In genomic region chr1:156104861-156105546, GRCh38 we compare ENCODE assay signal across 9 cellular contexts. TPM values are rescaled to one million over a fixed set of nuclear protein-coding genes. Genes with fewer than 3 reads are reported as not detected.
DNase-seq lines count a peak whose midpoint lies in the region; TF ChIP-seq lines count a peak whose summit lies in the region.
"Had no signal": no experiment of that assay in that cellular context is flagged by ENCODE, and none has a peak within 500 bp of the region (broad histone marks: within the 10 kb centered on the region; RNA-seq: fewer than 3 reads in every experiment).

No MANE protein-coding gene starts in this region.

- no peak for DNase-seq in endothelial cell (ENCODE audit: low spot score)
- no peak for DNase-seq in neural crest cell (ENCODE audit: low read depth, low spot score)
- DNase-seq in KBM-7, result no peak
- no peak for DNase-seq in AML-193 (lab: John Stamatoyannopoulos, UW)
- DNase-seq in activated CD4-positive, CD25-positive, alpha-beta regulatory T cell (lab: John Stamatoyannopoulos, UW), result no peak
- no peak for DNase-seq in NCI-H748 (lab: John Stamatoyannopoulos, UW; ENCODE audit: unreplicated experiment)
- DNase-seq: activated naive CD8-positive, alpha-beta T cell treated with anti-CD3 and anti-CD28 coated beads, Interleukin-2, amount 10 ng/mL, durations not matched to agents 7 days and 5 days had no signal

- H4K20me1 ChIP-seq in BLaER1, result peaks cover 12% of the 10 kb centered on the region
- no peaks in the 10 kb centered on the region for H4K20me1 ChIP-seq in OCI-LY1 (ENCODE audit: insufficient read depth, low read length)

- H3K4me3 ChIP-seq in BLaER1, result peak overlapping the region; percentile 66; the same call in 1 of the 2 replicates
- peak overlapping the region; percentile 57 for H3K4me3 ChIP-seq in OCI-LY1 (ENCODE audit: low read depth, low read length, poor library complexity, severe bottlenecking)

- no peaks in the 10 kb centered on the region for H3K79me2 ChIP-seq in OCI-LY1 (ENCODE audit: insufficient read depth, low read length)

- TF ChIP-seq CTCF in OCI-LY1 (IDR thresholded peaks at IDR 0.05; ENCODE audit: low read length) (no peak), endothelial cell (IDR thresholded peaks at IDR 0.05; ENCODE audit: unreplicated experiment) (no peak), neural crest cell (conservative IDR thresholded peaks at IDR 0.05) (no peak)

- peaks cover 54% of the 10 kb centered on the region for H3K4me1 ChIP-seq in BLaER1
- peaks cover 15% of the 10 kb centered on the region for H3K4me1 ChIP-seq in OCI-LY1 (ENCODE audit: insufficient read depth, low read length, severe bottlenecking)

- 0 out of 2 replicates have a peak overlapping the region, but pooled peaks have one; percentile 66 for H3K27ac ChIP-seq in BLaER1
- no peak overlapping the region for H3K27ac ChIP-seq in OCI-LY1 (ENCODE audit: low read depth, low read length, poor library complexity, severe bottlenecking)

- no peak overlapping the region for H2AFZ ChIP-seq in OCI-LY1 (ENCODE audit: low read length)

- peak overlapping the region; percentile 98 for H3K27ac Mint-ChIP-seq in endothelial cell (ENCODE audit: unreplicated experiment)
- H3K27ac Mint-ChIP-seq in neural crest cell (ENCODE audit: unreplicated experiment), result peak overlapping the region; percentile 97

- H3K4me1 Mint-ChIP-seq in endothelial cell (ENCODE audit: unreplicated experiment), result peaks cover 65% of the 10 kb centered on the region
- peaks cover 73% of the 10 kb centered on the region for H3K4me1 Mint-ChIP-seq in neural crest cell

- H3K9me3 Mint-ChIP-seq in endothelial cell (ENCODE audit: unreplicated experiment), result no peaks in the 10 kb centered on the region
- no peaks in the 10 kb centered on the region for H3K9me3 Mint-ChIP-seq in neural crest cell
- H3K9me3 Mint-ChIP-seq: activated naive CD8-positive, alpha-beta T cell treated with anti-CD3 and anti-CD28 coated beads, Interleukin-2, amount 10 ng/mL, durations not matched to agents 7 days and 5 days had no signal

- H3F3A ChIP-seq in OCI-LY1 (ENCODE audit: insufficient read depth, low read length), result peaks cover 2% of the 10 kb centered on the region; the same call in 1 of the 2 replicates

- H3K4me3 Mint-ChIP-seq in endothelial cell (ENCODE audit: unreplicated experiment) (peak overlapping the region; percentile 81), neural crest cell (peak overlapping the region; percentile 82)

- peaks cover 12% of the 10 kb centered on the region for H3K36me3 Mint-ChIP-seq in endothelial cell (ENCODE audit: low read depth, unreplicated experiment)
- H3K36me3 Mint-ChIP-seq in neural crest cell (ENCODE audit: low read depth), result peaks cover 9% of the 10 kb centered on the region
- H3K36me3 Mint-ChIP-seq: activated naive CD8-positive, alpha-beta T cell treated with anti-CD3 and anti-CD28 coated beads, Interleukin-2, amount 10 ng/mL, durations not matched to agents 7 days and 5 days had no signal

- H3K9me3 ChIP-seq in BLaER1, result no peaks in the 10 kb centered on the region
- no peaks in the 10 kb centered on the region for H3K9me3 ChIP-seq in OCI-LY1 (ENCODE audit: low read length)

- H3K27me3 ChIP-seq in BLaER1 (no peaks in the 10 kb centered on the region), OCI-LY1 (ENCODE audit: insufficient read depth, low read length) (peaks cover 9% of the 10 kb centered on the region)

- in situ Hi-C loops in KBM-7 (cut with MboI; ENCODE audit: low pct_unique_long_range_greater_than_20kb, low sequenced_read_pairs), result no loop called here

- H3K4me2 ChIP-seq in BLaER1 (peak overlapping the region; percentile 90), OCI-LY1 (ENCODE audit: low read length) (peak overlapping the region; percentile 72; the same call in 1 of the 2 replicates)

- H3K27me3 Mint-ChIP-seq in endothelial cell (ENCODE audit: unreplicated experiment) (peaks cover 26% of the 10 kb centered on the region), neural crest cell (ENCODE audit: low read depth) (no peaks in the 10 kb centered on the region)

- H3K36me3 ChIP-seq in BLaER1 (no peaks in the 10 kb centered on the region), OCI-LY1 (ENCODE audit: insufficient read depth, low read length) (no peaks in the 10 kb centered on the region)

- no peak overlapping the region for H3K9ac ChIP-seq in BLaER1
- H3K9ac ChIP-seq in OCI-LY1 (ENCODE audit: low read length), result peak overlapping the region; percentile 68; the same call in 1 of the 2 replicates

- no peaks in the 10 kb centered on the region for H3K9me2 ChIP-seq in OCI-LY1 (ENCODE audit: low read depth, low read length)

RNA-seq across cellular contexts. Expression of gene LMNA, which starts 9.5 kb away (rescaled TPM):
- 35.8 TPM for total RNA-seq in endothelial cell (ENCODE audit: unreplicated experiment)
- total RNA-seq in neural crest cell, result 51.0 and 51.7 TPM in 2 replicates

RNA-seq across cellular contexts. Expression of gene MEX3A, which starts 22.7 kb away (rescaled TPM):
- total RNA-seq in endothelial cell (ENCODE audit: unreplicated experiment), result 63.9 TPM
- 114 and 120 TPM in 2 replicates for total RNA-seq in neural crest cell

RNA-seq across cellular contexts. Expression of gene RAB25, which starts 44.0 kb away (rescaled TPM):
- 1.6 TPM for total RNA-seq in endothelial cell (ENCODE audit: unreplicated experiment)
- total RNA-seq in neural crest cell, result not detected in 2 replicates

RNA-seq across cellular contexts. Expression of gene SEMA4A, which starts 48.4 kb away (rescaled TPM):
- total RNA-seq in endothelial cell (ENCODE audit: unreplicated experiment) (2.2 TPM), neural crest cell (1.3 and 2.1 TPM in 2 replicates)

RNA-seq across cellular contexts. Expression of gene LAMTOR2, which starts 50.4 kb away (rescaled TPM):
- total RNA-seq in endothelial cell (ENCODE audit: unreplicated experiment) (82.4 TPM), neural crest cell (49.4 and 55.6 TPM in 2 replicates)
